14 cellular contexts compared by ENCODE assay signal in genomic region chr5:16992444-16992843, GRCh38. TPM values are rescaled to one million over a fixed set of nuclear protein-coding genes. Genes with fewer than 3 reads are reported as not detected.
DNase-seq lines count a peak whose midpoint lies in the region; ATAC-seq and TF ChIP-seq lines count a peak whose summit lies in the region.
"Had no signal": no experiment of that assay in that cellular context is flagged by ENCODE, and none has a peak within 500 bp of the region (broad histone marks: within the 10 kb centered on the region; RNA-seq: fewer than 3 reads in every experiment).

No MANE protein-coding gene starts in this region.

- H3K27me3 Mint-ChIP-seq in activated naive CD4-positive, alpha-beta T cell treated with anti-CD3 and anti-CD28 coated beads for 36 hours (ENCODE audit: low read depth) = peaks cover 8% of the 10 kb centered on the region
- no peaks in the 10 kb centered on the region for H3K27me3 Mint-ChIP-seq in activated naive CD4-positive, alpha-beta T cell treated with anti-CD3 and anti-CD28 coated beads, Interleukin-2, amount 10 ng/mL, durations not matched to agents 7 days and 5 days
- peaks cover 7% of the 10 kb centered on the region for H3K27me3 Mint-ChIP-seq in activated T-helper 2 cell treated with anti-CD3 and anti-CD28 coated beads, Interferon-gamma antibody, Interleukin-2, Interleukin-4, amounts not matched to agents 10 μg/mL and 5 μg/mL and 100 μg/mL, durations not matched to agents 14 hours and 24 hours and 36 hours (ENCODE audit: low read depth)

- no peak for TF ChIP-seq POLR2A in NB4 (IDR thresholded peaks at IDR 0.05; ENCODE audit: extremely low read depth, insufficient read length)

- H3K4me1 Mint-ChIP-seq in activated naive CD4-positive, alpha-beta T cell treated with anti-CD3 and anti-CD28 coated beads for 36 hours (ENCODE audit: low read depth) = peaks cover 2% of the 10 kb centered on the region
- H3K4me1 Mint-ChIP-seq in activated naive CD4-positive, alpha-beta T cell treated with anti-CD3 and anti-CD28 coated beads, Interleukin-2, amount 10 ng/mL, durations not matched to agents 7 days and 5 days = peaks cover 3% of the 10 kb centered on the region
- peaks cover 7% of the 10 kb centered on the region for H3K4me1 Mint-ChIP-seq in activated T-helper 2 cell treated with anti-CD3 and anti-CD28 coated beads, Interferon-gamma antibody, Interleukin-2, Interleukin-4, amounts not matched to agents 10 μg/mL and 5 μg/mL and 100 μg/mL, durations not matched to agents 14 hours and 24 hours and 36 hours (ENCODE audit: low read depth)

- no peaks in the 10 kb centered on the region for H3K36me3 ChIP-seq in skeletal muscle satellite cell (ENCODE audit: insufficient read depth, low read length)
- H3K36me3 ChIP-seq: upper lobe of left lung, WERI-Rb-1 had no signal

- DNase-seq in activated naive CD4-positive, alpha-beta T cell treated with anti-CD3 and anti-CD28 coated beads for 36 hours = peak; percentile 4
- DNase-seq in activated naive CD4-positive, alpha-beta T cell treated with anti-CD3 and anti-CD28 coated beads, Interleukin-2, amount 10 ng/mL, durations not matched to agents 7 days and 5 days = no peak
- DNase-seq in NB4 (ENCODE audit: low read depth) (peak; percentile 27), NCI-H187 treated with DMSO at 0.1 percent for 48 hours (lab: John Stamatoyannopoulos, UW) (no peak), omental fat pad (ENCODE audit: low spot score) (no peak)
- peak; percentile 8 for DNase-seq in activated T-helper 2 cell treated with anti-CD3 and anti-CD28 coated beads, Interferon-gamma antibody, Interleukin-2, Interleukin-4, amounts not matched to agents 10 μg/mL and 5 μg/mL and 100 μg/mL, durations not matched to agents 14 hours and 24 hours and 36 hours (ENCODE audit: low spot score)
- DNase-seq: NCI-H2029, NCI-H774, SHP77 treated with DMSO at 0.1 percent for 48 hours, upper lobe of left lung, WERI-Rb-1 had no signal

- ATAC-seq in HG02678 (IDR thresholded peaks at IDR 0.05; ENCODE audit: unreplicated experiment) (no peak), omental fat pad (ENCODE audit: low FRiP score) (no peak)
- ATAC-seq: K562 had no signal

- no peaks in the 10 kb centered on the region for H3K27me3 ChIP-seq in skeletal muscle satellite cell (ENCODE audit: control insufficient read depth, insufficient read depth, low read length)
- H3K27me3 ChIP-seq: upper lobe of left lung had no signal

- H3K9me3 Mint-ChIP-seq in activated naive CD4-positive, alpha-beta T cell treated with anti-CD3 and anti-CD28 coated beads for 36 hours = no peaks in the 10 kb centered on the region
- H3K9me3 Mint-ChIP-seq in activated naive CD4-positive, alpha-beta T cell treated with anti-CD3 and anti-CD28 coated beads, Interleukin-2, amount 10 ng/mL, durations not matched to agents 7 days and 5 days = no peaks in the 10 kb centered on the region
- H3K9me3 Mint-ChIP-seq in activated T-helper 2 cell treated with anti-CD3 and anti-CD28 coated beads, Interferon-gamma antibody, Interleukin-2, Interleukin-4, amounts not matched to agents 10 μg/mL and 5 μg/mL and 100 μg/mL, durations not matched to agents 14 hours and 24 hours and 36 hours = no peaks in the 10 kb centered on the region

- H3K4me3 Mint-ChIP-seq in activated naive CD4-positive, alpha-beta T cell treated with anti-CD3 and anti-CD28 coated beads for 36 hours = no peak overlapping the region
- no peak overlapping the region for H3K4me3 Mint-ChIP-seq in activated naive CD4-positive, alpha-beta T cell treated with anti-CD3 and anti-CD28 coated beads, Interleukin-2, amount 10 ng/mL, durations not matched to agents 7 days and 5 days
- no peak overlapping the region for H3K4me3 Mint-ChIP-seq in activated T-helper 2 cell treated with anti-CD3 and anti-CD28 coated beads, Interferon-gamma antibody, Interleukin-2, Interleukin-4, amounts not matched to agents 10 μg/mL and 5 μg/mL and 100 μg/mL, durations not matched to agents 14 hours and 24 hours and 36 hours (ENCODE audit: low read depth)

- H3K9me3 ChIP-seq in skeletal muscle satellite cell (replicated peaks; ENCODE audit: low read length) = no peaks in the 10 kb centered on the region
- H3K9me3 ChIP-seq: upper lobe of left lung had no signal

- no peak overlapping the region for H3K9ac ChIP-seq in skeletal muscle satellite cell (ENCODE audit: low read depth, low read length)

- H3K4me1 ChIP-seq in skeletal muscle satellite cell (ENCODE audit: control insufficient read depth, insufficient read depth, low read length) = peaks cover 27% of the 10 kb centered on the region

- H3K4me2 ChIP-seq in skeletal muscle satellite cell (ENCODE audit: low read length) = peak overlapping the region; percentile 25

- intact Hi-C loops in activated naive CD4-positive, alpha-beta T cell treated with anti-CD3 and anti-CD28 coated beads for 36 hours (cut with micrococcal nuclease) = no loop called here
- intact Hi-C loops in activated T-helper 2 cell treated with anti-CD3 and anti-CD28 coated beads, Interferon-gamma antibody, Interleukin-2, Interleukin-4, amounts not matched to agents 10 μg/mL and 5 μg/mL and 100 μg/mL, durations not matched to agents 14 hours and 24 hours and 36 hours (cut with micrococcal nuclease) = loop anchor here (2.0 kb wide), 1 partner anchor 56 kb away; the partner anchor contains the start of gene MYO10

- no peak overlapping the region for H3K4me3 ChIP-seq in NB4 (ENCODE audit: low read depth, low read length)
- H3K4me3 ChIP-seq in skeletal muscle satellite cell (ENCODE audit: low read length) = no peak overlapping the region
- H3K4me3 ChIP-seq: K562, upper lobe of left lung had no signal

- H3K27ac Mint-ChIP-seq in activated naive CD4-positive, alpha-beta T cell treated with anti-CD3 and anti-CD28 coated beads for 36 hours = no peak overlapping the region
- no peak overlapping the region for H3K27ac Mint-ChIP-seq in activated naive CD4-positive, alpha-beta T cell treated with anti-CD3 and anti-CD28 coated beads, Interleukin-2, amount 10 ng/mL, durations not matched to agents 7 days and 5 days
- H3K27ac Mint-ChIP-seq in activated T-helper 2 cell treated with anti-CD3 and anti-CD28 coated beads, Interferon-gamma antibody, Interleukin-2, Interleukin-4, amounts not matched to agents 10 μg/mL and 5 μg/mL and 100 μg/mL, durations not matched to agents 14 hours and 24 hours and 36 hours = no peak overlapping the region

- H3K36me3 Mint-ChIP-seq in activated naive CD4-positive, alpha-beta T cell treated with anti-CD3 and anti-CD28 coated beads for 36 hours (ENCODE audit: low read depth) = no peaks in the 10 kb centered on the region
- no peaks in the 10 kb centered on the region for H3K36me3 Mint-ChIP-seq in activated naive CD4-positive, alpha-beta T cell treated with anti-CD3 and anti-CD28 coated beads, Interleukin-2, amount 10 ng/mL, durations not matched to agents 7 days and 5 days
- H3K36me3 Mint-ChIP-seq in activated T-helper 2 cell treated with anti-CD3 and anti-CD28 coated beads, Interferon-gamma antibody, Interleukin-2, Interleukin-4, amounts not matched to agents 10 μg/mL and 5 μg/mL and 100 μg/mL, durations not matched to agents 14 hours and 24 hours and 36 hours (ENCODE audit: low read depth) = no peaks in the 10 kb centered on the region

- TF ChIP-seq CTCF in NB4 (IDR thresholded peaks at IDR 0.05; ENCODE audit: low read depth, low read length) = no peak
- no peak for TF ChIP-seq CTCF in omental fat pad (IDR thresholded peaks at IDR 0.05)

- CTCF ChIA-PET in activated naive CD4-positive, alpha-beta T cell treated with anti-CD3 and anti-CD28 coated beads for 36 hours (lab: Charles Lee) = no interaction called here
- CTCF ChIA-PET in activated naive CD4-positive, alpha-beta T cell treated with anti-CD3 and anti-CD28 coated beads, Interleukin-2, amount 10 ng/mL, durations not matched to agents 7 days and 5 days (lab: Charles Lee) = no interaction called here

RNA-seq across cellular contexts. Expression of gene MYO10, which starts 56.4 kb away (rescaled TPM):
- total RNA-seq in activated naive CD4-positive, alpha-beta T cell treated with anti-CD3 and anti-CD28 coated beads for 36 hours = under 1 TPM; 0.05 to 0.27 TPM
- total RNA-seq in activated T-helper 2 cell treated with anti-CD3 and anti-CD28 coated beads, Interferon-gamma antibody, Interleukin-2, Interleukin-4, amounts not matched to agents 10 μg/mL and 5 μg/mL and 100 μg/mL, durations not matched to agents 14 hours and 24 hours and 36 hours = 1.0 and 1.2 TPM in 2 replicates
- 6.8 and 9.4 TPM in 2 replicates for total RNA-seq in skeletal muscle satellite cell (2012; rRNA removed)
- 10 to 100 TPM; 12.1 to 35.8 (median 17.7) TPM for total RNA-seq in omental fat pad

Comparison
In these comparisons a context has a peak if more than half of its experiments do, and no peak if none do; other contexts are left out.
1. DNase-seq: peak in activated naive CD4-positive, alpha-beta T cell treated with anti-CD3 and anti-CD28 coated beads for 36 hours (single experiment), NB4 (single experiment) and activated T-helper 2 cell treated with anti-CD3 and anti-CD28 coated beads, Interferon-gamma antibody, Interleukin-2, Interleukin-4, amounts not matched to agents 10 μg/mL and 5 μg/mL and 100 μg/mL, durations not matched to agents 14 hours and 24 hours and 36 hours (single experiment); none in activated naive CD4-positive, alpha-beta T cell treated with anti-CD3 and anti-CD28 coated beads, Interleukin-2, amount 10 ng/mL, durations not matched to agents 7 days and 5 days (single experiment), NCI-H187 treated with DMSO at 0.1 percent for 48 hours (single experiment) and omental fat pad (single experiment).